ENCODE assay signal across 9 cellular contexts in genomic region chr22:45310331-45311032, GRCh38. TPM values are rescaled to one million over a fixed set of nuclear protein-coding genes. Genes with fewer than 3 reads are reported as not detected.
DNase-seq lines count a peak whose midpoint lies in the region; ATAC-seq and TF ChIP-seq lines count a peak whose summit lies in the region.
"Had no signal": no experiment of that assay in that cellular context is flagged by ENCODE, and none has a peak within 500 bp of the region (broad histone marks: within the 10 kb centered on the region; RNA-seq: fewer than 3 reads in every experiment).

No MANE protein-coding gene starts in this region.

- TF ChIP-seq CTCF in SK-N-SH (IDR thresholded peaks at IDR 0.05) (no peak), hepatocyte (IDR thresholded peaks at IDR 0.05; ENCODE audit: poor library complexity) (no peak)

- H3K4me2 ChIP-seq in SK-N-SH (peak overlapping the region; percentile 99), hepatocyte (peak overlapping the region; percentile 99)

- H3K27ac ChIP-seq in SK-N-SH (ENCODE audit: low read depth in 2 of 2, low read length in 1 of 2): peak overlapping the region; percentile 53 to 77; a peak in 2 of 4 replicates
- H3K27ac ChIP-seq in hepatocyte: peak overlapping the region; percentile 84

- H3K27me3 ChIP-seq in SK-N-SH (ENCODE audit: insufficient read depth) (no peaks in the 10 kb centered on the region), hepatocyte (no peaks in the 10 kb centered on the region)

- H3K9me3 ChIP-seq in SK-N-SH (no peaks in the 10 kb centered on the region), hepatocyte (ENCODE audit: low read depth) (no peaks in the 10 kb centered on the region)

- peaks cover 0 to 50% of the 10 kb centered on the region in 2 experiments; a peak in 2 of 4 replicates for H3K4me1 ChIP-seq in SK-N-SH (ENCODE audit: control insufficient read depth in 1 of 2, insufficient read depth in 2 of 2, low read depth in 1 of 2, low read length in 1 of 2)
- peaks cover 39% of the 10 kb centered on the region for H3K4me1 ChIP-seq in hepatocyte (ENCODE audit: insufficient read depth)

- H3K27me3 Mint-ChIP-seq in activated naive CD4-positive, alpha-beta T cell treated with anti-CD3 and anti-CD28 coated beads for 36 hours (ENCODE audit: low read depth): no peaks in the 10 kb centered on the region

- H3K4me1 Mint-ChIP-seq in activated naive CD4-positive, alpha-beta T cell treated with anti-CD3 and anti-CD28 coated beads for 36 hours (ENCODE audit: low read depth): peaks cover 52% of the 10 kb centered on the region
- peaks cover 48% of the 10 kb centered on the region for H3K4me1 Mint-ChIP-seq in stimulated activated effector memory CD8-positive, alpha-beta T cell treated with anti-CD3 and anti-CD28 coated beads, Interleukin-12 subunit alpha, Interleukin-12 subunit beta, amount 100 ng/mL, for 72 hours

- DNase-seq in SK-N-SH: no peak
- DNase-seq in activated naive CD4-positive, alpha-beta T cell treated with anti-CD3 and anti-CD28 coated beads for 36 hours: no peak
- no peak for DNase-seq in hepatocyte (ENCODE audit: low spot score)
- DNase-seq in stimulated activated effector memory CD8-positive, alpha-beta T cell treated with anti-CD3 and anti-CD28 coated beads, Interleukin-12 subunit alpha, Interleukin-12 subunit beta, amount 100 ng/mL, for 72 hours (ENCODE audit: low spot score in 2 of 2): peak in 1 of 2 donors; percentile 62
- no peak for DNase-seq in inferior parietal cortex (ENCODE audit: extremely low spot score)
- no peak for DNase-seq in NCI-H1105 (lab: John Stamatoyannopoulos, UW)

- H3F3A ChIP-seq in SK-N-SH (replicated peaks; ENCODE audit: insufficient read depth): no peaks in the 10 kb centered on the region

- H3K27ac Mint-ChIP-seq in activated naive CD4-positive, alpha-beta T cell treated with anti-CD3 and anti-CD28 coated beads for 36 hours: peak overlapping the region; percentile 57
- peak overlapping the region; percentile 90 for H3K27ac Mint-ChIP-seq in stimulated activated effector memory CD8-positive, alpha-beta T cell treated with anti-CD3 and anti-CD28 coated beads, Interleukin-12 subunit alpha, Interleukin-12 subunit beta, amount 100 ng/mL, for 72 hours

- no peak for TF ChIP-seq RAD21 in SK-N-SH (IDR thresholded peaks at IDR 0.05; ENCODE audit: low read length)

- H3K9me2 ChIP-seq in SK-N-SH (no peaks in the 10 kb centered on the region), hepatocyte (replicated peaks; ENCODE audit: insufficient read depth) (no peaks in the 10 kb centered on the region)

- H3K36me3 ChIP-seq in SK-N-SH (replicated peaks in 1 of 2; ENCODE audit: control insufficient read depth in 1 of 2, insufficient read depth in 2 of 2, low read length in 1 of 2): no peaks in the 10 kb centered on the region
- no peaks in the 10 kb centered on the region for H3K36me3 ChIP-seq in hepatocyte (replicated peaks; ENCODE audit: insufficient read depth, low read depth)

- peak overlapping the region; percentile 79 for H3K4me3 Mint-ChIP-seq in activated naive CD4-positive, alpha-beta T cell treated with anti-CD3 and anti-CD28 coated beads for 36 hours
- H3K4me3 Mint-ChIP-seq in stimulated activated effector memory CD8-positive, alpha-beta T cell treated with anti-CD3 and anti-CD28 coated beads, Interleukin-12 subunit alpha, Interleukin-12 subunit beta, amount 100 ng/mL, for 72 hours: peak overlapping the region; percentile 91

- H3K9ac ChIP-seq in SK-N-SH: peak overlapping the region; percentile 84

- H4K20me1 ChIP-seq in SK-N-SH (ENCODE audit: insufficient read depth): no peaks in the 10 kb centered on the region
- H4K20me1 ChIP-seq in hepatocyte (ENCODE audit: insufficient read depth, poor library complexity, severe bottlenecking): no peaks in the 10 kb centered on the region

- no peaks in the 10 kb centered on the region for H3K9me3 Mint-ChIP-seq in activated naive CD4-positive, alpha-beta T cell treated with anti-CD3 and anti-CD28 coated beads for 36 hours
- H3K9me3 Mint-ChIP-seq in stimulated activated effector memory CD8-positive, alpha-beta T cell treated with anti-CD3 and anti-CD28 coated beads, Interleukin-12 subunit alpha, Interleukin-12 subunit beta, amount 100 ng/mL, for 72 hours: no peaks in the 10 kb centered on the region

- POLR2A ChIA-PET in SK-N-SH (lab: Yijun Ruan, JAX): interaction anchor here (0.6 kb wide), 1 partner anchor 181 kb away, joined by 4 read pairs; no protein-coding TSS in a partner anchor

- no peak for TF ChIP-seq EP300 in SK-N-SH (IDR thresholded peaks at IDR 0.05; ENCODE audit: borderline replicate concordance in 1 of 2, low read depth in 1 of 2, low read length in 1 of 2)

- CTCF ChIA-PET in SK-N-SH (lab: Yijun Ruan, JAX): interaction anchor here (0.6 to 1.0 kb wide), 4 partner anchors 18 to 243 kb away, joined by 3 read pairs; no protein-coding TSS in a partner anchor
- CTCF ChIA-PET in activated naive CD4-positive, alpha-beta T cell treated with anti-CD3 and anti-CD28 coated beads for 36 hours (lab: Charles Lee): no interaction called here

- intact Hi-C loops in activated naive CD4-positive, alpha-beta T cell treated with anti-CD3 and anti-CD28 coated beads for 36 hours (cut with micrococcal nuclease): no loop called here

- WGBS in SK-N-SH (ENCODE audit: low lambda C conversion rate): 24% methylated on average over 27 of the region's 35 CpGs
- WGBS in hepatocyte (ENCODE audit: low lambda C conversion rate, missing lambda C conversion rate): 4% methylated on average over 34 of the region's 35 CpGs

- no peak; the same call in 2 of the 3 replicates for ATAC-seq in SK-N-SH treated with all-trans-retinoic acid at 6 μM for 48 hours
- ATAC-seq in stimulated activated effector memory CD8-positive, alpha-beta T cell treated with anti-CD3 and anti-CD28 coated beads, Interleukin-12 subunit alpha, Interleukin-12 subunit beta, amount 100 ng/mL, for 72 hours: no peak
- no peak for ATAC-seq in GM18907 (IDR thresholded peaks at IDR 0.05; ENCODE audit: unreplicated experiment)

- peak overlapping the region; percentile 75; the same call in 1 of the 2 replicates for H2AFZ ChIP-seq in SK-N-SH (ENCODE audit: low read depth)
- H2AFZ ChIP-seq in hepatocyte: peak overlapping the region; percentile 35

- H3K79me2 ChIP-seq in SK-N-SH (ENCODE audit: insufficient read depth) (peaks cover 43% of the 10 kb centered on the region), hepatocyte (peaks cover 52% of the 10 kb centered on the region)

- H3K4me3 ChIP-seq in SK-N-SH (ENCODE audit: low read depth in 2 of 2, low read length in 1 of 2) (peak overlapping the region; percentile 81 to 90), hepatocyte (peak overlapping the region; percentile 67)

- H3K36me3 Mint-ChIP-seq in activated naive CD4-positive, alpha-beta T cell treated with anti-CD3 and anti-CD28 coated beads for 36 hours (ENCODE audit: low read depth): peaks cover 6% of the 10 kb centered on the region
- peaks cover 21% of the 10 kb centered on the region for H3K36me3 Mint-ChIP-seq in stimulated activated effector memory CD8-positive, alpha-beta T cell treated with anti-CD3 and anti-CD28 coated beads, Interleukin-12 subunit alpha, Interleukin-12 subunit beta, amount 100 ng/mL, for 72 hours

TF ChIP-seq in SK-N-SH, 30 proteins besides CTCF, POLR2A, EP300 and RAD21 (continues in another document):
- TF ChIP-seq TCF12 (IDR thresholded peaks at IDR 0.05) (no peak), RXRA (IDR thresholded peaks at IDR 0.05; ENCODE audit: borderline replicate concordance, low read depth) (no peak), PBX3 (IDR thresholded peaks at IDR 0.05) (no peak)

TF ChIP-seq in SK-N-SH treated with all-trans-retinoic acid at 6 μM for 48 hours, 23 proteins besides CTCF, POLR2A, EP300 and RAD21 (continues in another document):
- TF ChIP-seq PPARA (CRISPR knock-in tag; IDR thresholded peaks at IDR 0.05; ENCODE audit: borderline replicate concordance) (no peak), TOX (CRISPR knock-in tag; IDR thresholded peaks at IDR 0.05; ENCODE audit: borderline replicate concordance) (no peak), GLIS3 (CRISPR knock-in tag; IDR thresholded peaks at IDR 0.05) (no peak), ARNTL (CRISPR knock-in tag; IDR thresholded peaks at IDR 0.05; ENCODE audit: borderline replicate concordance, low read depth) (no peak), ZFP30 (CRISPR knock-in tag; IDR thresholded peaks at IDR 0.05) (no peak), PATZ1 (CRISPR knock-in tag; IDR thresholded peaks at IDR 0.05; ENCODE audit: borderline replicate concordance) (no peak), ISL1 (CRISPR knock-in tag; IDR thresholded peaks at IDR 0.05) (no peak), RARB (CRISPR knock-in tag; IDR thresholded peaks at IDR 0.05) (no peak), OSR1 (CRISPR knock-in tag; IDR thresholded peaks at IDR 0.05) (no peak), ZNF8 (CRISPR knock-in tag; IDR thresholded peaks at IDR 0.05) (no peak), ESRRG (CRISPR knock-in tag; IDR thresholded peaks at IDR 0.05) (no peak)

RNA-seq across cellular contexts. Expression of gene FAM118A, which starts 0.7 kb away (rescaled TPM):
- polyA plus RNA-seq in SK-N-SH (2012; rRNA removed) (11.3 and 14.1 TPM in 2 replicates), hepatocyte (193 and 289 TPM in 2 replicates)
- polyA plus RNA-seq in SK-N-SH (2012; cell fraction: cytosol; rRNA removed): 11.1 and 11.6 TPM in 2 replicates
- 22.5 and 24.0 TPM in 2 replicates for polyA plus RNA-seq in SK-N-SH (2012; cell fraction: nucleus; rRNA removed)
- 10 to 100 TPM; 62.2 to 66.9 TPM for total RNA-seq in activated naive CD4-positive, alpha-beta T cell treated with anti-CD3 and anti-CD28 coated beads for 36 hours
- 65.7 and 94.2 TPM in 2 replicates for total RNA-seq in hepatocyte

RNA-seq across cellular contexts. Expression of gene UPK3A, which starts 25.7 kb away (rescaled TPM):
- polyA plus RNA-seq in SK-N-SH (2012; rRNA removed): not detected in 2 replicates
- polyA plus RNA-seq in SK-N-SH (2012; cell fraction: cytosol; rRNA removed): not detected in 2 replicates
- not detected in 2 replicates for polyA plus RNA-seq in SK-N-SH (2012; cell fraction: nucleus; rRNA removed)
- not detected for total RNA-seq in activated naive CD4-positive, alpha-beta T cell treated with anti-CD3 and anti-CD28 coated beads for 36 hours
- 14.4 and 14.9 TPM in 2 replicates for total RNA-seq in hepatocyte
- polyA plus RNA-seq in hepatocyte: 41.8 and 71.5 TPM in 2 replicates
- total RNA-seq: Daoy had no signal

Comparison
In these comparisons a context has a peak if more than half of its experiments do, and no peak if none do; other contexts are left out.
1. RNA of gene UPK3A, which starts 25.7 kb away (total RNA-seq): 14.4 to 14.9 TPM in hepatocyte; not detected in activated naive CD4-positive, alpha-beta T cell treated with anti-CD3 and anti-CD28 coated beads for 36 hours; every median in the first group is over 10 times any median in the second.